Comparison of ENCODE assay signal across 10 cellular contexts in genomic region chr5:172144291-172144815, GRCh38. TPM values are rescaled to one million over a fixed set of nuclear protein-coding genes. Genes with fewer than 3 reads are reported as not detected.
A peak's percentile ranks its signal among the peaks of the same experiment; 100 is the strongest.
DNase-seq lines count a peak whose midpoint lies in the region; ATAC-seq and TF ChIP-seq lines count a peak whose summit lies in the region.
"Had no signal": no experiment of that assay in that cellular context is flagged by ENCODE, and none has a peak within 500 bp of the region (broad histone marks: within the 10 kb centered on the region; RNA-seq: fewer than 3 reads in every experiment).

No MANE protein-coding gene starts in this region.

- H3K27me3 Mint-ChIP-seq in neural crest cell (ENCODE audit: low read depth), result no peaks in the 10 kb centered on the region

- H3K27ac ChIP-seq in cingulate gyrus (ENCODE audit: low read depth, low read length), result peak overlapping the region; percentile 70

- H3K27ac Mint-ChIP-seq in neural crest cell (ENCODE audit: unreplicated experiment), result peak overlapping the region; percentile 89
- H3K27ac Mint-ChIP-seq: T-helper 1 cell treated with Interleukin-12 subunit alpha and Interleukin-12 subunit beta and Interleukin-4 antibody, amounts not matched to agents 30 μg/mL and 1 μg/mL, for 36 hours had no signal

- no peak for TF ChIP-seq CTCF in neural crest cell (conservative IDR thresholded peaks at IDR 0.05)

- no peaks in the 10 kb centered on the region for H3K9me3 Mint-ChIP-seq in neural crest cell
- H3K9me3 Mint-ChIP-seq: T-helper 1 cell treated with Interleukin-12 subunit alpha and Interleukin-12 subunit beta and Interleukin-4 antibody, amounts not matched to agents 30 μg/mL and 1 μg/mL, for 36 hours had no signal

- ATAC-seq in GM18858 (IDR thresholded peaks at IDR 0.05; ENCODE audit: unreplicated experiment), result peak; percentile 47
- ATAC-seq in HG02943 (IDR thresholded peaks at IDR 0.05; ENCODE audit: low read depth, unreplicated experiment), result peak; percentile 50
- no peak for ATAC-seq in HG03159 (IDR thresholded peaks at IDR 0.05; ENCODE audit: unreplicated experiment)
- no peak for ATAC-seq in GM21360 (IDR thresholded peaks at IDR 0.05; ENCODE audit: unreplicated experiment)
- no peak for ATAC-seq in GM19328 (IDR thresholded peaks at IDR 0.05; ENCODE audit: unreplicated experiment)
- ATAC-seq: HCT116 had no signal

- peak overlapping the region; percentile 63 for H3K4me3 Mint-ChIP-seq in neural crest cell
- H3K4me3 Mint-ChIP-seq: T-helper 1 cell treated with Interleukin-12 subunit alpha and Interleukin-12 subunit beta and Interleukin-4 antibody, amounts not matched to agents 30 μg/mL and 1 μg/mL, for 36 hours had no signal

- DNase-seq in neural crest cell (ENCODE audit: low read depth, low spot score) (peak; percentile 43), NCI-H1417 (lab: John Stamatoyannopoulos, UW) (no peak)

- H3K36me3 Mint-ChIP-seq in neural crest cell (ENCODE audit: low read depth), result no peaks in the 10 kb centered on the region

- peaks cover 48% of the 10 kb centered on the region for H3K4me1 Mint-ChIP-seq in neural crest cell

RNA-seq across cellular contexts. Expression of gene STK10, which starts 43.7 kb away (rescaled TPM):
- total RNA-seq in neural crest cell, result 32.3 and 43.5 TPM in 2 replicates

RNA-seq across cellular contexts. Expression of gene EFCAB9, which starts 49.6 kb away (rescaled TPM):
- total RNA-seq in neural crest cell, result 0.37 TPM in 1 of 2 replicates, not detected in the other

Comparison
In these comparisons a context has a peak if more than half of its experiments do, and no peak if none do; other contexts are left out.
1. ATAC-seq: peak in GM18858 (single experiment) and HG02943 (single experiment); none in HG03159 (single experiment), GM21360 (single experiment) and GM19328 (single experiment).